ENCODE assay signal across 25 cellular contexts in genomic region chr5:129474544-129474943, GRCh38. TPM values are rescaled to one million over a fixed set of nuclear protein-coding genes. Genes with fewer than 3 reads are reported as not detected.
DNase-seq lines count a peak whose midpoint lies in the region; ATAC-seq, FAIRE-seq and TF ChIP-seq lines count a peak whose summit lies in the region.
"Had no signal": no experiment of that assay in that cellular context is flagged by ENCODE, and none has a peak within 500 bp of the region (broad histone marks: within the 10 kb centered on the region; RNA-seq: fewer than 3 reads in every experiment).

No MANE protein-coding gene starts in this region.

- H3K9me3 ChIP-seq in SK-N-MC (ENCODE audit: low read depth, low read length) (no peaks in the 10 kb centered on the region), mesenchymal stem cell (ENCODE audit: control insufficient read depth, low read length) (no peaks in the 10 kb centered on the region), pancreas (no peaks in the 10 kb centered on the region)

- no peak overlapping the region for H3K4ac ChIP-seq in mesenchymal stem cell (ENCODE audit: low read depth in 1 of 2, low read length in 2 of 2)

- H3K4me3 ChIP-seq in SK-N-MC, result no peak overlapping the region
- no peak overlapping the region for H3K4me3 ChIP-seq in mesenchymal stem cell (ENCODE audit: insufficient read depth in 1 of 2, low read depth in 1 of 2, low read length in 2 of 2)
- no peak overlapping the region for H3K4me3 ChIP-seq in pancreas
- H3K4me3 ChIP-seq: GM12878, GM23248 had no signal

- H3K18ac ChIP-seq in mesenchymal stem cell (ENCODE audit: low read depth in 1 of 2, low read length in 2 of 2), result no peak overlapping the region

- H2AK5ac ChIP-seq in mesenchymal stem cell (ENCODE audit: low read length, severe bottlenecking), result no peak overlapping the region

- no peaks in the 10 kb centered on the region for H3K79me1 ChIP-seq in mesenchymal stem cell (replicated peaks; ENCODE audit: low read length, poor library complexity, severe bottlenecking)

- no peak overlapping the region for H3K23ac ChIP-seq in mesenchymal stem cell (ENCODE audit: low read length in 2 of 2)

- H2AFZ ChIP-seq in mesenchymal stem cell (ENCODE audit: low read depth, low read length), result no peak overlapping the region
- H2AFZ ChIP-seq: GM23248 had no signal

- ATAC-seq in GM21619 (IDR thresholded peaks at IDR 0.05; ENCODE audit: unreplicated experiment) (no peak), pancreas (no peak), HG02571 (IDR thresholded peaks at IDR 0.05; ENCODE audit: unreplicated experiment) (no peak)
- ATAC-seq: GM12878, PC-3 had no signal

- intact Hi-C loops in pancreas (cut with DNase I), result no loop called here

- no peak overlapping the region for H3K9ac ChIP-seq in SK-N-MC (ENCODE audit: insufficient read length)
- no peak overlapping the region for H3K9ac ChIP-seq in mesenchymal stem cell (ENCODE audit: low read length)
- H3K9ac ChIP-seq: GM23248 had no signal

- no peak overlapping the region for H3K14ac ChIP-seq in mesenchymal stem cell (ENCODE audit: low read length in 2 of 2)

- no peak for FAIRE-seq in pancreas (lab: Jason Lieb, UNC)
- FAIRE-seq: GM12878, HTR-8/SVneo had no signal

- no peak overlapping the region for H2BK120ac ChIP-seq in mesenchymal stem cell (ENCODE audit: low read depth, low read length)

- no peaks in the 10 kb centered on the region for H3K36me3 ChIP-seq in SK-N-MC (ENCODE audit: insufficient read depth, low read length)
- H3K36me3 ChIP-seq in mesenchymal stem cell (ENCODE audit: control insufficient read depth in 1 of 2, insufficient read depth in 2 of 2, low read depth in 1 of 2, low read length in 2 of 2), result no peaks in the 10 kb centered on the region
- H3K36me3 ChIP-seq in pancreas, result no peaks in the 10 kb centered on the region

- H4K8ac ChIP-seq in mesenchymal stem cell (ENCODE audit: low read length), result no peak overlapping the region

- H3K4me1 ChIP-seq in mesenchymal stem cell (ENCODE audit: control insufficient read depth, insufficient read depth, low read depth, low read length), result no peaks in the 10 kb centered on the region
- no peaks in the 10 kb centered on the region for H3K4me1 ChIP-seq in pancreas

- no peak overlapping the region for H3K4me2 ChIP-seq in mesenchymal stem cell (ENCODE audit: low read length, poor library complexity, severe bottlenecking)

- no peak overlapping the region for H4K91ac ChIP-seq in mesenchymal stem cell (ENCODE audit: low read length)

- DNase-seq in HUDEP-2 (lab: John Stamatoyannopoulos, UW; ENCODE audit: unreplicated experiment in 76 of 76), result peak in 41 of 76 experiments; percentile 0 to 77 (median 25)
- DNase-seq in SK-N-MC (ENCODE audit: low read depth, low spot score), result peak; percentile 22
- DNase-seq in amniotic epithelial cell (ENCODE audit: low read depth), result peak; percentile 36
- peak; percentile 38 for DNase-seq in mesenchymal stem cell
- no peak for DNase-seq in pancreas
- DNase-seq in NCI-H2171 treated with DMSO at 0.1 percent for 48 hours (lab: John Stamatoyannopoulos, UW), result no peak
- DNase-seq: CD4-positive, CD25-positive, alpha-beta regulatory T cell; COR-L47; DMS79; GM23248; H9; IMR-90; NCI-H1105; NCI-H146; NCI-H2029 treated with DMSO at 0.1 percent for 48 hours; NCI-H2171; NCI-H526; PC-3; SHP77 had no signal

- H3K27me3 ChIP-seq in mesenchymal stem cell (ENCODE audit: control insufficient read depth in 1 of 2, insufficient read depth in 1 of 2, low read length in 2 of 2) (no peaks in the 10 kb centered on the region), pancreas (no peaks in the 10 kb centered on the region)

- no CpG with 5 or more reads among the region's 2 CpGs for WGBS in mesenchymal stem cell
- 79 to 85% methylated on average over 2 of the region's 2 CpGs for WGBS in pancreas, 2 donors

- H2BK15ac ChIP-seq in mesenchymal stem cell (ENCODE audit: low read depth, poor library complexity, severe bottlenecking), result no peak overlapping the region

- H2BK12ac ChIP-seq in mesenchymal stem cell (ENCODE audit: low read length in 2 of 2), result no peak overlapping the region

- no peak overlapping the region for H3K27ac ChIP-seq in SK-N-MC
- no peak overlapping the region for H3K27ac ChIP-seq in mesenchymal stem cell (ENCODE audit: low read length, poor library complexity, severe bottlenecking)
- H3K27ac ChIP-seq in pancreas, result no peak overlapping the region
- H3K27ac ChIP-seq: GM23248 had no signal

- TF ChIP-seq CTCF in pancreas (IDR thresholded peaks at IDR 0.05), result no peak

- no peak overlapping the region for H2BK5ac ChIP-seq in mesenchymal stem cell (ENCODE audit: low read depth, low read length, poor library complexity, severe bottlenecking)

RNA-seq across cellular contexts. Expression of gene ADAMTS19, which starts 14.4 kb away (rescaled TPM):
- polyA plus RNA-seq in mesenchymal stem cell (2013, experiment 1 of 2), result 16.9 TPM
- polyA plus RNA-seq in mesenchymal stem cell (2013, experiment 2 of 2), result 16.6 TPM
- total RNA-seq in pancreas, result under 1 TPM in 5 of 6 donors, not detected in 1; 0.06 to 0.22 (median 0.12) TPM
- under 1 TPM; 0.02 to 0.04 TPM for polyA plus RNA-seq in pancreas
- total RNA-seq: A673; CD4-positive, CD25-positive, alpha-beta regulatory T cell; GM12878; GM23248; PC-3; RPMI7951 had no signal
- polyA plus RNA-seq: CD4-positive, CD25-positive, alpha-beta regulatory T cell; GM12878; GM23248 had no signal

Comparison
In these comparisons a context has a peak if more than half of its experiments do, and no peak if none do; other contexts are left out.
1. DNase-seq: peak in HUDEP-2 (41 of 76), SK-N-MC (single experiment), amniotic epithelial cell (single experiment) and mesenchymal stem cell (single experiment); none in pancreas (0 of 6) and NCI-H2171 treated with DMSO at 0.1 percent for 48 hours (single experiment).